Comparison of ENCODE assay signal across 13 cellular contexts in the genomic region with DNA sequence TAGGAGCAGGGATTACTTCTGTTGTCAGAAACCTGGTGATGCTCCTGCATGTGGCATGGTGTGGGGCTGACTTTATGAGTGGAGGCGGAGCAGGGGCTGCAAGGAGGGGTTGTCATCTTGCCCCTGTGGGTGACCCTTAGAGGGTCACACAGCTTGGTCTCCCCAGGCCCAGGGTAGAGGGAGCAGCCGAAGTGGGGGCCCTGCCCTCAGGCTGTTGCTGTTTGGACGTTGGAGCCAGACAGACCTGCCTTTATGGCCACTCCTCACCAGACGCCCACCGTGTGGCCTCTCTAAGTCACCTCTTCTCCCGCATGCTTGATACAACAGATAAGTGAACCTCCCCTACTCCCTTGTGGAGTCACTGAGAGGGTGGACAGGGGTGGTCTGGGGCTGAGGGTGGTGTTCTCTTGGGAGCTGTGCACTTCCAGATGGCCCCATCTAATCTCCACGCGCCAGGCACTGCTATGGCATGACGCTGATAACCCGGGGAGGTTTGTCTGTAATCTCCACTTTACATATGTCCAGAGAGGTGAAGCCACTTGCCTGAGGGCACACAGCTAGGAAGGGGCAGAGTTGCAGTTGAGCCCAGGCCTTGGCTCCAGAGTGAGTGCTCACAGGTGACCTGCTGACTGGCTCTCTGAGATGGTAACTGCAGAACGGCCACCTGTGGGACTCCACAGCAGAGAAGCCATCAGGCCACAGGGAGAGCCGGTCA. TPM values are rescaled to one million over a fixed set of nuclear protein-coding genes. Genes with fewer than 3 reads are reported as not detected.
DNase-seq lines count a peak whose midpoint lies in the region; ATAC-seq, FAIRE-seq and TF ChIP-seq lines count a peak whose summit lies in the region.
"Had no signal": no experiment of that assay in that cellular context is flagged by ENCODE, and none has a peak within 500 bp of the region (broad histone marks: within the 10 kb centered on the region; RNA-seq: fewer than 3 reads in every experiment).

No MANE protein-coding gene starts in this region.

- H3K27ac Mint-ChIP-seq in CD4-positive, CD25-positive, alpha-beta regulatory T cell: peak overlapping the region in 2 of 3 donors; percentile 1 to 85
- H3K27ac Mint-ChIP-seq in natural killer cell treated with Interleukin-12 subunit alpha and Interleukin-12 subunit beta and Interleukin-15 and Interleukin-18, amount 100 ng/mL, for 72 hours: peak overlapping the region; percentile 1 to 79

- peaks cover 31% of the 10 kb centered on the region for H3K36me3 ChIP-seq in CD4-positive, CD25-positive, alpha-beta regulatory T cell (ENCODE audit: control insufficient read depth, insufficient read depth, low read length)
- H3K36me3 ChIP-seq in HEK293 (ENCODE audit: control insufficient read depth in 2 of 2, insufficient read depth in 1 of 2, low read length in 2 of 2): peaks cover 13 to 67% of the 10 kb centered on the region in 2 experiments; a peak in 2 of 3 replicates
- peaks cover 18% of the 10 kb centered on the region for H3K36me3 ChIP-seq in bronchial epithelial cell (ENCODE audit: control insufficient read depth, insufficient read depth, low read length)

- POLR2A ChIA-PET in HEK293 (lab: Yijun Ruan, JAX): no interaction called here

- no peaks in the 10 kb centered on the region for H3K27me3 Mint-ChIP-seq in CD4-positive, CD25-positive, alpha-beta regulatory T cell
- H3K27me3 Mint-ChIP-seq in natural killer cell treated with Interleukin-12 subunit alpha and Interleukin-12 subunit beta and Interleukin-15 and Interleukin-18, amount 100 ng/mL, for 72 hours: no peaks in the 10 kb centered on the region

- no peaks in the 10 kb centered on the region for H3K27me3 ChIP-seq in CD4-positive, CD25-positive, alpha-beta regulatory T cell (ENCODE audit: control insufficient read depth, insufficient read depth, low read length)
- H3K27me3 ChIP-seq in bronchial epithelial cell (ENCODE audit: control insufficient read depth, insufficient read depth, low read length): no peaks in the 10 kb centered on the region
- H3K27me3 ChIP-seq: suprapubic skin had no signal

- DNase-seq in CD4-positive, CD25-positive, alpha-beta regulatory T cell: no peak
- DNase-seq in bronchial epithelial cell (ENCODE audit: low read depth) (no peak), substantia nigra (lab: John Stamatoyannopoulos, UW) (no peak), NCI-H1092 (lab: John Stamatoyannopoulos, UW) (no peak), NCI-H2081 treated with DMSO at 0.1 percent for 48 hours (lab: John Stamatoyannopoulos, UW) (no peak), NCI-H146 (lab: John Stamatoyannopoulos, UW) (no peak)
- DNase-seq in natural killer cell treated with Interleukin-12 subunit alpha and Interleukin-12 subunit beta and Interleukin-15 and Interleukin-18, amount 100 ng/mL, for 72 hours (ENCODE audit: low spot score): no peak
- DNase-seq: activated CD4-positive, alpha-beta T cell treated with anti-CD3 and anti-CD28 coated beads for 4 hours; activated effector memory CD4-positive, alpha-beta T cell treated with Interleukin-2 at 50 U/mL for 16 hours; cerebellar nuclear complex; COR-L47 had no signal

- H3K9me3 Mint-ChIP-seq in CD4-positive, CD25-positive, alpha-beta regulatory T cell: peaks cover 0 to 10% (median 1%) of the 10 kb centered on the region in 7 donors
- H3K9me3 Mint-ChIP-seq in natural killer cell treated with Interleukin-12 subunit alpha and Interleukin-12 subunit beta and Interleukin-15 and Interleukin-18, amount 100 ng/mL, for 72 hours: no peaks in the 10 kb centered on the region

- no peak overlapping the region for H3K4me3 ChIP-seq in CD4-positive, CD25-positive, alpha-beta regulatory T cell (ENCODE audit: low read depth, low read length)
- no peak overlapping the region for H3K4me3 ChIP-seq in HEK293 (ENCODE audit: low read depth, low read length)
- no peak overlapping the region for H3K4me3 ChIP-seq in bronchial epithelial cell (ENCODE audit: low read depth, low read length)
- H3K4me3 ChIP-seq: suprapubic skin had no signal

- TF ChIP-seq CTCF in HEK293 (tag by site-specific recombination; IDR thresholded peaks at IDR 0.05) (no peak), bronchial epithelial cell (IDR thresholded peaks at IDR 0.05; ENCODE audit: insufficient read depth, low read length, severe bottlenecking) (no peak)

- no peak for ATAC-seq in CD4-positive, CD25-positive, alpha-beta regulatory T cell (ENCODE audit: low read depth in 2 of 2)
- no peak for ATAC-seq in natural killer cell treated with Interleukin-12 subunit alpha and Interleukin-12 subunit beta and Interleukin-15 and Interleukin-18, amount 100 ng/mL, for 72 hours

- H3K9me3 ChIP-seq in CD4-positive, CD25-positive, alpha-beta regulatory T cell (ENCODE audit: control insufficient read depth in 2 of 2, low read length in 2 of 2): no peaks in the 10 kb centered on the region
- H3K9me3 ChIP-seq in HEK293 (ENCODE audit: control insufficient read depth, insufficient read depth, low read depth, low read length): no peaks in the 10 kb centered on the region
- H3K9me3 ChIP-seq: suprapubic skin had no signal

- peaks cover 6% of the 10 kb centered on the region for H3K4me1 ChIP-seq in CD4-positive, CD25-positive, alpha-beta regulatory T cell (ENCODE audit: control insufficient read depth, insufficient read depth, low read length, poor library complexity, severe bottlenecking)
- H3K4me1 ChIP-seq in HEK293 (ENCODE audit: control insufficient read depth, insufficient read depth, low read length): no peaks in the 10 kb centered on the region

- peak; percentile 7 for FAIRE-seq in bronchial epithelial cell (lab: Jason Lieb, UNC)

- no peak overlapping the region for H3K27ac ChIP-seq in CD4-positive, CD25-positive, alpha-beta regulatory T cell (ENCODE audit: insufficient read depth, low read length, poor library complexity, severe bottlenecking)
- H3K27ac ChIP-seq in HEK293 (ENCODE audit: extremely low read depth, low read depth, low read length) (no peak overlapping the region), substantia nigra (ENCODE audit: low read depth, low read length, poor library complexity, severe bottlenecking) (no peak overlapping the region)
- H3K27ac ChIP-seq: suprapubic skin had no signal

- H3K36me3 Mint-ChIP-seq in CD4-positive, CD25-positive, alpha-beta regulatory T cell: peaks cover 7% of the 10 kb centered on the region
- no peaks in the 10 kb centered on the region for H3K36me3 Mint-ChIP-seq in natural killer cell treated with Interleukin-12 subunit alpha and Interleukin-12 subunit beta and Interleukin-15 and Interleukin-18, amount 100 ng/mL, for 72 hours

- CTCF ChIA-PET in HEK293 (lab: Yijun Ruan, JAX): interaction anchor here (0.6 kb wide), 1 partner anchor 11 kb away, joined by 3 read pairs; no protein-coding TSS in a partner anchor

- H3K4me1 Mint-ChIP-seq in CD4-positive, CD25-positive, alpha-beta regulatory T cell: peaks cover 0 to 38% (median 24%) of the 10 kb centered on the region in 4 donors
- peaks cover 16 to 50% of the 10 kb centered on the region in 2 donors for H3K4me1 Mint-ChIP-seq in natural killer cell treated with Interleukin-12 subunit alpha and Interleukin-12 subunit beta and Interleukin-15 and Interleukin-18, amount 100 ng/mL, for 72 hours (ENCODE audit: low read depth in 2 of 2)

- H3K4me3 Mint-ChIP-seq in CD4-positive, CD25-positive, alpha-beta regulatory T cell: peak overlapping the region in 1 of 4 donors; percentile 29
- H3K4me3 Mint-ChIP-seq in natural killer cell treated with Interleukin-12 subunit alpha and Interleukin-12 subunit beta and Interleukin-15 and Interleukin-18, amount 100 ng/mL, for 72 hours: no peak overlapping the region

TF ChIP-seq in HEK293, 187 proteins besides CTCF, POLR2A, EP300 and RAD21:
- TF ChIP-seq TRIM28 (IDR thresholded peaks at IDR 0.05; ENCODE audit: borderline replicate concordance, low read length): no peak
- TF ChIP-seq SCRT2 (tag by site-specific recombination; IDR thresholded peaks at IDR 0.05): peak; percentile 94
- TF ChIP-seq SCRT1 (tag by site-specific recombination; IDR thresholded peaks at IDR 0.05; ENCODE audit: borderline replicate concordance): peak; percentile 64; the same call in 1 of the 2 replicates
- peak; percentile 76; the same call in 1 of the 2 replicates for TF ChIP-seq ZNF768 (tag by site-specific recombination; IDR thresholded peaks at IDR 0.05)

RNA-seq across cellular contexts. Expression of a gene that starts 10.0 kb away (rescaled TPM):
- total RNA-seq in CD4-positive, CD25-positive, alpha-beta regulatory T cell: 70.6 TPM
- polyA plus RNA-seq in CD4-positive, CD25-positive, alpha-beta regulatory T cell: 10 to 100 TPM; 63.4 to 71.9 (median 68.3) TPM
- total RNA-seq in bronchial epithelial cell: 5.3 and 7.7 TPM in 2 replicates
- total RNA-seq in natural killer cell treated with Interleukin-12 subunit alpha and Interleukin-12 subunit beta and Interleukin-15 and Interleukin-18, amount 100 ng/mL, for 72 hours: 10 to 100 TPM; 92.9 to 98.3 TPM

RNA-seq across cellular contexts. Expression of a gene that starts 41.3 kb away (rescaled TPM):
- total RNA-seq in CD4-positive, CD25-positive, alpha-beta regulatory T cell: 12.7 TPM
- 1 to 10 TPM; 2.8 to 4.6 (median 2.8) TPM for polyA plus RNA-seq in CD4-positive, CD25-positive, alpha-beta regulatory T cell
- total RNA-seq in bronchial epithelial cell: 0.53 and 0.77 TPM in 2 replicates
- 1 to 10 TPM; 1.9 to 3.0 TPM for total RNA-seq in natural killer cell treated with Interleukin-12 subunit alpha and Interleukin-12 subunit beta and Interleukin-15 and Interleukin-18, amount 100 ng/mL, for 72 hours
